ENCODE assay signal across 11 cellular contexts in genomic region chr14:105477659-105478623, GRCh38. TPM values are rescaled to one million over a fixed set of nuclear protein-coding genes. Genes with fewer than 3 reads are reported as not detected.
DNase-seq lines count a peak whose midpoint lies in the region; ATAC-seq and TF ChIP-seq lines count a peak whose summit lies in the region.
"Had no signal": no experiment of that assay in that cellular context is flagged by ENCODE, and none has a peak within 500 bp of the region (broad histone marks: within the 10 kb centered on the region; RNA-seq: fewer than 3 reads in every experiment).

No MANE protein-coding gene starts in this region.

- H3K4me1 Mint-ChIP-seq in effector memory CD8-positive, alpha-beta T cell (ENCODE audit: low read depth in 2 of 2): peaks cover 32 to 37% of the 10 kb centered on the region in 2 donors

- peak overlapping the region; percentile 66 to 86 for H3K27ac Mint-ChIP-seq in effector memory CD8-positive, alpha-beta T cell

- H3K9ac ChIP-seq in skeletal muscle tissue (ENCODE audit: low read depth in 1 of 3, low read length in 3 of 3) (no peak overlapping the region), Karpas-422 (ENCODE audit: low read length) (no peak overlapping the region)

- peak; percentile 18 for ATAC-seq in effector memory CD8-positive, alpha-beta T cell (replicated peaks)
- ATAC-seq: sciatic nerve had no signal

- H3K9me3 Mint-ChIP-seq in effector memory CD8-positive, alpha-beta T cell: peaks cover 0 to 3% of the 10 kb centered on the region in 2 donors

- H3K9me2 ChIP-seq in Karpas-422 (replicated peaks; ENCODE audit: insufficient read depth, low read length): no peaks in the 10 kb centered on the region

- no peaks in the 10 kb centered on the region for H3K27me3 Mint-ChIP-seq in effector memory CD8-positive, alpha-beta T cell

- H3K4me2 ChIP-seq in Karpas-422 (ENCODE audit: low read depth, low read length, poor library complexity, severe bottlenecking): no peak overlapping the region

- H3K27me3 ChIP-seq in Peyer's patch: peaks cover 0 to 50% of the 10 kb centered on the region in 2 donors
- H3K27me3 ChIP-seq in skeletal muscle tissue (ENCODE audit: control insufficient read depth in 3 of 3, insufficient read depth in 3 of 3, low read length in 3 of 3): peaks cover 0 to 25% (median 0%) of the 10 kb centered on the region in 3 donors
- no peaks in the 10 kb centered on the region for H3K27me3 ChIP-seq in Karpas-422 (ENCODE audit: low read length)

- no peaks in the 10 kb centered on the region for H3K9me3 ChIP-seq in Peyer's patch
- no peaks in the 10 kb centered on the region for H3K9me3 ChIP-seq in skeletal muscle tissue (ENCODE audit: control insufficient read depth in 3 of 3, low read length in 3 of 3)
- H3K9me3 ChIP-seq in Karpas-422 (ENCODE audit: low read length): no peaks in the 10 kb centered on the region

- H4K20me1 ChIP-seq in Karpas-422 (ENCODE audit: insufficient read depth, low read depth, low read length): peaks cover 16% of the 10 kb centered on the region; the same call in 1 of the 2 replicates

- H2AFZ ChIP-seq in Karpas-422 (ENCODE audit: low read length): no peak overlapping the region

- H3K4me3 ChIP-seq in Peyer's patch: peak overlapping the region in 2 of 4 donors; percentile 6 to 34
- H3K4me3 ChIP-seq in skeletal muscle tissue (ENCODE audit: low read length in 3 of 3): peak overlapping the region in 2 of 3 donors; percentile 56 to 78
- no peak overlapping the region for H3K4me3 ChIP-seq in Karpas-422 (ENCODE audit: low read length)

- no peak for TF ChIP-seq CTCF in Peyer's patch (IDR thresholded peaks at IDR 0.05)

- DNase-seq in NCI-H510A treated with DMSO at 0.1 percent for 48 hours (lab: John Stamatoyannopoulos, UW) (peak; percentile 11), NCI-H510A (lab: John Stamatoyannopoulos, UW) (no peak), Peyer's patch (peak in 2 of 3 donors; percentile 77 to 81), NCI-H146 treated with DMSO at 0.1 percent for 48 hours (lab: John Stamatoyannopoulos, UW; ENCODE audit: unreplicated experiment) (no peak), Karpas-422 (no peak)
- peak; percentile 66 to 73 (median 68) for DNase-seq in effector memory CD8-positive, alpha-beta T cell
- DNase-seq in stimulated activated CD4-positive, alpha-beta T cell treated with anti-CD3 and anti-CD28 coated beads, Interleukin-1b, Interleukin-23, amount 100 ng/mL, for 48 hours: no peak
- DNase-seq: ACHN had no signal

- no peaks in the 10 kb centered on the region for H3K79me2 ChIP-seq in Karpas-422 (ENCODE audit: low read length)

- TF ChIP-seq POLR2A in Peyer's patch (IDR thresholded peaks at IDR 0.05): no peak

- no peaks in the 10 kb centered on the region for H3K36me3 ChIP-seq in Peyer's patch
- no peaks in the 10 kb centered on the region for H3K36me3 ChIP-seq in skeletal muscle tissue (ENCODE audit: control insufficient read depth in 3 of 3, insufficient read depth in 3 of 3, low read length in 3 of 3)
- H3K36me3 ChIP-seq in Karpas-422 (ENCODE audit: insufficient read depth, low read length): no peaks in the 10 kb centered on the region

- H3K4me1 ChIP-seq in Peyer's patch: peaks cover 14 to 88% (median 56%) of the 10 kb centered on the region in 4 donors
- peaks cover 47 to 62% (median 62%) of the 10 kb centered on the region in 3 donors for H3K4me1 ChIP-seq in skeletal muscle tissue (ENCODE audit: control insufficient read depth in 3 of 3, insufficient read depth in 3 of 3, low read length in 3 of 3)
- H3K4me1 ChIP-seq in Karpas-422 (ENCODE audit: low read length): peaks cover 41% of the 10 kb centered on the region

- peaks cover 64% of the 10 kb centered on the region for H3K36me3 Mint-ChIP-seq in effector memory CD8-positive, alpha-beta T cell (ENCODE audit: insufficient read depth)

- H3K27ac ChIP-seq in Peyer's patch (peak overlapping the region in 1 of 4 donors; percentile 53), skeletal muscle tissue (ENCODE audit: low read depth, low read length) (peak overlapping the region; percentile 82), Karpas-422 (ENCODE audit: low read length) (no peak overlapping the region)

- peak overlapping the region; percentile 64 to 67 for H3K4me3 Mint-ChIP-seq in effector memory CD8-positive, alpha-beta T cell

RNA-seq across cellular contexts. Expression of gene CRIP2, which starts 3.3 kb away (rescaled TPM):
- 10 to 100 TPM; 20.8 to 69.3 (median 41.9) TPM for total RNA-seq in Peyer's patch
- 77.8 TPM for total RNA-seq in skeletal muscle tissue
- 0.45 TPM in 1 of 2 replicates, not detected in the other for total RNA-seq in Karpas-422 (2014; rRNA removed; shearing (Covaris generic); ENCODE audit: low replicate concordance)

RNA-seq across cellular contexts. Expression of gene CRIP1, which starts 8.7 kb away (rescaled TPM):
- 100 to 1,000 TPM in 1 of 4 donors, 10 to 100 TPM in 3; 33.8 to 239 (median 37.8) TPM for total RNA-seq in Peyer's patch
- 5.2 TPM for total RNA-seq in skeletal muscle tissue
- total RNA-seq in Karpas-422 (2014; rRNA removed; shearing (Covaris generic); ENCODE audit: low replicate concordance): 140 and 285 TPM in 2 replicates
- total RNA-seq: frontal cortex had no signal

RNA-seq across cellular contexts. Expression of gene TEDC1, which starts 13.1 kb away (rescaled TPM):
- 10 to 100 TPM in 2 of 4 donors, 1 to 10 TPM in 2; 7.0 to 42.1 (median 15.1) TPM for total RNA-seq in Peyer's patch
- 2.1 TPM for total RNA-seq in skeletal muscle tissue
- 9.8 and 35.6 TPM in 2 replicates for total RNA-seq in Karpas-422 (2014; rRNA removed; shearing (Covaris generic); ENCODE audit: low replicate concordance)

RNA-seq across cellular contexts. Expression of gene TMEM121, which starts 48.4 kb away (rescaled TPM):
- total RNA-seq in Peyer's patch (1 to 10 TPM in 2 of 4 donors, under 1 TPM in 1, not detected in 1; 0.94 to 2.5 (median 1.1) TPM), skeletal muscle tissue (3.1 TPM)
- 0.18 TPM in 1 of 2 replicates, not detected in the other for total RNA-seq in Karpas-422 (2014; rRNA removed; shearing (Covaris generic); ENCODE audit: low replicate concordance)

RNA-seq across cellular contexts. Expression of gene MTA1, which starts 58.3 kb away (rescaled TPM):
- 100 to 1,000 TPM in 3 of 4 donors, 10 to 100 TPM in 1; 75.7 to 295 (median 165) TPM for total RNA-seq in Peyer's patch
- total RNA-seq in skeletal muscle tissue: 19.3 TPM
- 94.6 and 204 TPM in 2 replicates for total RNA-seq in Karpas-422 (2014; rRNA removed; shearing (Covaris generic); ENCODE audit: low replicate concordance)

Comparison
In these comparisons a context has a peak if more than half of its experiments do, and no peak if none do; other contexts are left out.
1. DNase-seq: peak in NCI-H510A treated with DMSO at 0.1 percent for 48 hours (single experiment), Peyer's patch (2 of 3) and effector memory CD8-positive, alpha-beta T cell (3 of 3); none in NCI-H510A (single experiment), NCI-H146 treated with DMSO at 0.1 percent for 48 hours (single experiment), Karpas-422 (single experiment) and stimulated activated CD4-positive, alpha-beta T cell treated with anti-CD3 and anti-CD28 coated beads, Interleukin-1b, Interleukin-23, amount 100 ng/mL, for 48 hours (single experiment).
2. RNA of gene CRIP2, which starts 3.3 kb away (total RNA-seq): 77.8 TPM in skeletal muscle tissue (single experiment) and 20.8 to 69.3 TPM in Peyer's patch; 0.45 TPM in Karpas-422; every median in the first group is over 10 times any median in the second.